22 cellular contexts compared by ENCODE assay signal in genomic region chr2:24471662-24472061, GRCh38. TPM values are rescaled to one million over a fixed set of nuclear protein-coding genes. Genes with fewer than 3 reads are reported as not detected.
DNase-seq lines count a peak whose midpoint lies in the region; ATAC-seq, FAIRE-seq and TF ChIP-seq lines count a peak whose summit lies in the region.
"Had no signal": no experiment of that assay in that cellular context is flagged by ENCODE, and none has a peak within 500 bp of the region (broad histone marks: within the 10 kb centered on the region; RNA-seq: fewer than 3 reads in every experiment).

No MANE protein-coding gene starts in this region.

- no peak overlapping the region for H3K27ac Mint-ChIP-seq in CD4-positive, alpha-beta memory T cell
- H3K27ac Mint-ChIP-seq in nephron progenitor cell: no peak overlapping the region
- H3K27ac Mint-ChIP-seq: IgD-negative memory B cell; neural progenitor cell; T-helper 2 cell treated with Interferon-gamma antibody and Interleukin-4, amounts not matched to agents 5 μg/mL and 100 μg/mL, for 36 hours had no signal

- H2BK12ac ChIP-seq in neuronal stem cell (ENCODE audit: low read length): no peak overlapping the region

- no peak overlapping the region for H2AK5ac ChIP-seq in neuronal stem cell (ENCODE audit: low read depth, low read length)

- no peak overlapping the region for H2BK5ac ChIP-seq in neuronal stem cell (ENCODE audit: low read length)

- H3K79me2 ChIP-seq in K562 (ENCODE audit: control insufficient read depth, insufficient read depth, low read length): no peaks in the 10 kb centered on the region

- no peak for TF ChIP-seq EP300 in K562 (IDR thresholded peaks at IDR 0.05; ENCODE audit: low read length)

- H3K4me2 ChIP-seq in K562 (ENCODE audit: insufficient read depth, low read length) (no peak overlapping the region; the same call in 1 of the 2 replicates), neuronal stem cell (ENCODE audit: insufficient read depth, low read length, poor library complexity, severe bottlenecking) (no peak overlapping the region)
- H3K4me2 ChIP-seq: neural progenitor cell had no signal

- peaks cover 3 to 4% of the 10 kb centered on the region in 2 donors for H3K27me3 Mint-ChIP-seq in CD4-positive, alpha-beta memory T cell
- no peaks in the 10 kb centered on the region for H3K27me3 Mint-ChIP-seq in nephron progenitor cell (ENCODE audit: low read depth, poor library complexity)
- H3K27me3 Mint-ChIP-seq: IgD-negative memory B cell had no signal

- no peaks in the 10 kb centered on the region for H3K9me3 ChIP-seq in CD4-positive, alpha-beta memory T cell (ENCODE audit: control insufficient read depth in 1 of 2, low read length in 2 of 2)
- H3K9me3 ChIP-seq in K562 (replicated peaks; ENCODE audit: control insufficient read depth, insufficient read depth, low read depth, low read length) (no peaks in the 10 kb centered on the region; the same call in 1 of the 2 replicates), neuronal stem cell (replicated peaks in 1 of 2; ENCODE audit: control insufficient read depth in 2 of 2, insufficient read depth in 1 of 2, low read depth in 1 of 2, low read length in 2 of 2) (peaks cover 0 to 1% of the 10 kb centered on the region in 2 donors)
- H3K9me3 ChIP-seq: breast epithelium, gastrocnemius medialis, tibial nerve had no signal

- TF ChIP-seq CTCF in K562 (IDR thresholded peaks at IDR 0.05 in 2 of 3, conservative IDR thresholded peaks at IDR 0.05 in 1 of 3; ENCODE audit: insufficient read depth in 2 of 3, low read depth in 1 of 3, low read length in 3 of 3) (no peak), nephron progenitor cell (IDR thresholded peaks at IDR 0.05) (no peak)

- no peak overlapping the region for H3K23ac ChIP-seq in neuronal stem cell (ENCODE audit: low read depth, low read length, poor library complexity)

- in situ Hi-C loops in K562 (cut with MboI): no loop called here

- peak; percentile 74 for FAIRE-seq in K562 (lab: Jason Lieb, UNC)
- FAIRE-seq: GM18507 had no signal

- no peaks in the 10 kb centered on the region for H3K36me3 ChIP-seq in CD4-positive, alpha-beta memory T cell (ENCODE audit: insufficient read depth, low read length)
- H3K36me3 ChIP-seq in K562 (ENCODE audit: control insufficient read depth, insufficient read depth, low read length): no peaks in the 10 kb centered on the region
- H3K36me3 ChIP-seq in neuronal stem cell (replicated peaks in 1 of 2; ENCODE audit: control insufficient read depth in 2 of 2, insufficient read depth in 2 of 2, low read length in 2 of 2): no peaks in the 10 kb centered on the region
- H3K36me3 ChIP-seq: breast epithelium, gastrocnemius medialis, neural progenitor cell, tibial nerve had no signal

- DNase-seq in DMS53 (lab: John Stamatoyannopoulos, UW) (peak; percentile 35), DMS53 treated with DMSO at 0.1 percent for 48 hours (lab: John Stamatoyannopoulos, UW; ENCODE audit: unreplicated experiment) (no peak), NAMALWA (ENCODE audit: low spot score) (peak; percentile 53), K562 (ENCODE audit: extremely low read depth in 1 of 4, low spot score in 3 of 4) (peak in 1 of 4 experiments; percentile 41), cortex of kidney (lab: John Stamatoyannopoulos, UW) (no peak), neuronal stem cell (ENCODE audit: low spot score) (no peak), nephron progenitor cell (no peak)
- DNase-seq in CD4-positive, alpha-beta memory T cell: peak in 4 of 5 donors; percentile 4 to 28 (median 16)
- DNase-seq: 8988T; activated CD4-positive, CD25-positive, alpha-beta regulatory T cell treated with anti-CD3 and anti-CD28 coated beads, Interleukin-2, amount 50 U/mL, for 72 hours; gastrocnemius medialis; midbrain; NCI-H1105; NCI-H226; retina; stimulated activated naive CD8-positive, alpha-beta T cell treated with anti-CD3 and anti-CD28 coated beads, Interleukin-15, Interleukin-2, amounts not matched to agents 100 U/mL and 50 U/mL, for 24 hours had no signal

- H3K9ac ChIP-seq in K562 (ENCODE audit: insufficient read depth in 1 of 2, low read depth in 2 of 2, low read length in 2 of 2) (no peak overlapping the region), neuronal stem cell (ENCODE audit: low read depth, low read length, poor library complexity) (no peak overlapping the region)
- H3K9ac ChIP-seq: neural progenitor cell had no signal

- no peak for TF ChIP-seq RAD21 in K562 (CRISPR knock-in tag; conservative IDR thresholded peaks at IDR 0.05 in 1 of 2, IDR thresholded peaks at IDR 0.05 in 1 of 2)

- H3K4me3 ChIP-seq in CD4-positive, alpha-beta memory T cell (ENCODE audit: low read length in 2 of 2): no peak overlapping the region
- H3K4me3 ChIP-seq in K562 (no peak overlapping the region), neuronal stem cell (ENCODE audit: low read length in 2 of 2) (no peak overlapping the region)
- H3K4me3 ChIP-seq: breast epithelium, gastrocnemius medialis, neural progenitor cell, tibial nerve had no signal

- no TSS peak for BruUV-seq in K562 (replicated peaks; lab: Mats Ljungman, UMichigan)

- TF ChIP-seq POLR2A in K562 (conservative IDR thresholded peaks at IDR 0.05): no peak

- no peaks in the 10 kb centered on the region for H3K27me3 ChIP-seq in CD4-positive, alpha-beta memory T cell (ENCODE audit: insufficient read depth, low read length)
- H3K27me3 ChIP-seq in K562 (ENCODE audit: control insufficient read depth in 2 of 2, insufficient read depth in 2 of 2, low read length in 2 of 2): no peaks in the 10 kb centered on the region
- no peaks in the 10 kb centered on the region for H3K27me3 ChIP-seq in neuronal stem cell (ENCODE audit: control insufficient read depth in 3 of 3, insufficient read depth in 3 of 3, low read depth in 1 of 3, low read length in 3 of 3)
- H3K27me3 ChIP-seq: breast epithelium, gastrocnemius medialis, neural progenitor cell, tibial nerve had no signal

- WGBS in K562 (ENCODE audit: insufficient coverage, low coverage, missing lambda C conversion rate): 36% methylated on average over 5 of the region's 5 CpGs
- no CpG with 5 or more reads among the region's 5 CpGs for WGBS in neuronal stem cell (ENCODE audit: extremely low coverage in 2 of 2, insufficient read length in 2 of 2, insufficient replicate concordance in 1 of 2), 2 donors

- no peaks in the 10 kb centered on the region for H3K4me1 ChIP-seq in CD4-positive, alpha-beta memory T cell (ENCODE audit: insufficient read depth, low read length)
- H3K4me1 ChIP-seq in K562 (replicated peaks in 1 of 2; ENCODE audit: control insufficient read depth in 2 of 2, insufficient read depth in 2 of 2, low read length in 2 of 2) (peaks cover 0 to 7% of the 10 kb centered on the region in 2 experiments; a peak in 2 of 5 replicates), neuronal stem cell (ENCODE audit: control insufficient read depth in 2 of 2, insufficient read depth in 1 of 2, low read depth in 1 of 2, low read length in 2 of 2) (peaks cover 0 to 3% of the 10 kb centered on the region in 2 donors)
- H3K4me1 ChIP-seq: breast epithelium, gastrocnemius medialis, tibial nerve had no signal

- no peaks in the 10 kb centered on the region for H4K20me1 ChIP-seq in K562 (replicated peaks; ENCODE audit: control insufficient read depth, insufficient read depth, low read length)

- ATAC-seq in K562: peak; percentile 87
- ATAC-seq: gastrocnemius medialis; stimulated activated naive CD8-positive, alpha-beta T cell treated with anti-CD3 and anti-CD28 coated beads, Interleukin-15, Interleukin-2, amounts not matched to agents 100 U/mL and 50 U/mL, for 24 hours had no signal

- H3K9me3 Mint-ChIP-seq in CD4-positive, alpha-beta memory T cell: peaks cover 0 to 4% (median 0%) of the 10 kb centered on the region in 8 donors
- H3K9me3 Mint-ChIP-seq in nephron progenitor cell: no peaks in the 10 kb centered on the region
- H3K9me3 Mint-ChIP-seq: neural progenitor cell; T-helper 2 cell treated with Interferon-gamma antibody and Interleukin-4, amounts not matched to agents 5 μg/mL and 100 μg/mL, for 36 hours had no signal

- no peak overlapping the region for H2BK15ac ChIP-seq in neuronal stem cell (ENCODE audit: low read length)

- H3K27ac ChIP-seq in CD4-positive, alpha-beta memory T cell (ENCODE audit: low read depth, low read length): no peak overlapping the region
- H3K27ac ChIP-seq in K562 (ENCODE audit: extremely low read depth, low read depth, low read length) (no peak overlapping the region), neuronal stem cell (replicated peaks; ENCODE audit: low read length) (no peak overlapping the region)
- H3K27ac ChIP-seq: breast epithelium, gastrocnemius medialis, neural progenitor cell, tibial nerve had no signal

- H4K8ac ChIP-seq in neuronal stem cell (ENCODE audit: low read depth, low read length): no peak overlapping the region

- POLR2A ChIA-PET in CD4-positive, alpha-beta memory T cell (lab: Charles Lee; ENCODE audit: partially characterized antibody): interaction anchor here (1.2 kb wide), 1 partner anchor 19 kb away, joined by 8 read pairs; the partner anchor contains the start of gene NCOA1
- POLR2A ChIA-PET in K562 (lab: Yijun Ruan, JAX): interaction anchor here (1.2 to 1.9 kb wide), 2 partner anchors 10 to 12 kb away, joined by 7 read pairs; no protein-coding TSS in a partner anchor

- H3K36me3 Mint-ChIP-seq in CD4-positive, alpha-beta memory T cell: no peaks in the 10 kb centered on the region
- H3K36me3 Mint-ChIP-seq in nephron progenitor cell (ENCODE audit: low read depth): no peaks in the 10 kb centered on the region
- H3K36me3 Mint-ChIP-seq: IgD-negative memory B cell, neural progenitor cell had no signal

- peak overlapping the region; percentile 61; the same call in 1 of the 2 replicates for H2AFZ ChIP-seq in K562 (ENCODE audit: low read depth, low read length)
- no peak overlapping the region for H2AFZ ChIP-seq in neuronal stem cell (ENCODE audit: low read length)
- H2AFZ ChIP-seq: neural progenitor cell had no signal

- CTCF ChIA-PET in CD4-positive, alpha-beta memory T cell (lab: Charles Lee; ENCODE audit: partially characterized antibody): interaction anchor here (0.7 kb wide), 2 partner anchors 58 to 90 kb away, joined by 3 read pairs; no protein-coding TSS in a partner anchor
- CTCF ChIA-PET in K562 (lab: Yijun Ruan, JAX; ENCODE audit: low intra/inter-chr PET ratio): interaction anchor here (0.5 kb wide), 1 partner anchor 256 kb away, joined by 3 read pairs; no protein-coding TSS in a partner anchor

- no peak overlapping the region for H3K18ac ChIP-seq in neuronal stem cell (ENCODE audit: low read length)

- no peak overlapping the region for H3K4ac ChIP-seq in neuronal stem cell (ENCODE audit: low read length)

- no peaks in the 10 kb centered on the region for H3K4me1 Mint-ChIP-seq in CD4-positive, alpha-beta memory T cell
- no peaks in the 10 kb centered on the region for H3K4me1 Mint-ChIP-seq in nephron progenitor cell
- H3K4me1 Mint-ChIP-seq: neural progenitor cell had no signal

- H3K79me1 ChIP-seq in neuronal stem cell (ENCODE audit: low read depth, low read length): no peaks in the 10 kb centered on the region

- H2BK120ac ChIP-seq in neuronal stem cell (ENCODE audit: low read depth, low read length): no peak overlapping the region

- H3K9me1 ChIP-seq in K562 (ENCODE audit: control insufficient read depth, insufficient read depth, low read length): no peaks in the 10 kb centered on the region

- intact Hi-C loops in CD4-positive, alpha-beta memory T cell (cut with micrococcal nuclease): no loop called here
- intact Hi-C loops in K562 (cut with micrococcal nuclease): loop anchor here (2.0 kb wide), 1 partner anchor 15 kb away; no protein-coding TSS in a partner anchor

- H4K91ac ChIP-seq in neuronal stem cell (ENCODE audit: low read depth, low read length, poor library complexity): no peak overlapping the region

- H3K4me3 Mint-ChIP-seq in CD4-positive, alpha-beta memory T cell: no peak overlapping the region
- no peak overlapping the region for H3K4me3 Mint-ChIP-seq in nephron progenitor cell
- H3K4me3 Mint-ChIP-seq: IgD-negative memory B cell; neural progenitor cell; T-helper 2 cell treated with Interferon-gamma antibody and Interleukin-4, amounts not matched to agents 5 μg/mL and 100 μg/mL, for 36 hours had no signal

- H3K14ac ChIP-seq in neuronal stem cell (ENCODE audit: low read length): no peak overlapping the region

RNA-seq across cellular contexts. Expression of gene NCOA1, which starts 19.4 kb away (rescaled TPM):
- total RNA-seq in CD4-positive, alpha-beta memory T cell: 10 to 100 TPM; 40.6 to 46.2 TPM
- polyA plus RNA-seq in CD4-positive, alpha-beta memory T cell: 10 to 100 TPM in 1 of 2 donors, 1 to 10 TPM in 1; 5.9 to 29.0 TPM
- total RNA-seq in K562 (2011; cell fraction: chromatin; rRNA removed; ENCODE audit: low replicate concordance): 51.3 and 140 TPM in 2 replicates
- 21.5 and 31.2 TPM in 2 replicates for total RNA-seq in K562 (2011; cell fraction: nucleolus; rRNA removed)
- 55.1 and 80.0 TPM in 2 replicates for total RNA-seq in K562 (2011; cell fraction: nucleoplasm; rRNA removed)
- total RNA-seq in K562 (2014; rRNA removed) (8.3 and 12.2 TPM in 2 replicates), K562 (2014; rRNA removed; fragmentation: Illumina TruSeq; extraction: Trizol) (19.4 and 20.3 TPM in 2 replicates), K562 (2015; rRNA removed; fragmentation: Illumina TruSeq; extraction: Trizol) (19.9 TPM in 2 replicates), K562 (2021) (16.2 and 17.0 TPM in 2 replicates)
- polyA plus RNA-seq in K562 (2011; rRNA removed) (22.2 and 25.7 TPM in 2 replicates), K562 (2014; fragmentation: Illumina TruSeq; extraction: Trizol) (17.4 and 19.7 TPM in 2 replicates), K562 (2014; fragmentation: Nextera tagmentation; extraction: Ambion mirVana) (1 to 10 TPM; 4.9 to 6.2 TPM), K562 (2014; rRNA removed) (9.4 and 10.8 TPM in 2 replicates)
- polyA plus RNA-seq in K562 (2011; cell fraction: cytosol; rRNA removed): 12.8 and 15.5 TPM in 2 replicates
- polyA plus RNA-seq in K562 (2011; cell fraction: nucleus; rRNA removed): 23.6 and 27.1 TPM in 2 replicates
- 12.6 and 12.9 TPM in 2 replicates for polyA plus RNA-seq in K562 (2012)
- polyA minus RNA-seq in K562 (2011; rRNA and poly(A)+ RNA removed): 67.5 and 67.7 TPM in 2 replicates
- polyA minus RNA-seq in K562 (2011; cell fraction: cytosol; rRNA and poly(A)+ RNA removed): 14.5 and 23.9 TPM in 2 replicates
- 40.3 and 55.5 TPM in 2 replicates for polyA minus RNA-seq in K562 (2011; cell fraction: nucleus; rRNA and poly(A)+ RNA removed)
- polyA plus RNA-seq in neuronal stem cell (2013, experiment 1 of 2): 11.9 TPM
- polyA plus RNA-seq in neuronal stem cell (2013, experiment 2 of 2): 12.1 TPM

Comparison
In these comparisons a context has a peak if more than half of its experiments do, and no peak if none do; other contexts are left out.
1. DNase-seq: peak in DMS53 (single experiment), CD4-positive, alpha-beta memory T cell (4 of 5) and NAMALWA (single experiment); none in DMS53 treated with DMSO at 0.1 percent for 48 hours (single experiment), cortex of kidney (single experiment), neuronal stem cell (single experiment) and nephron progenitor cell (single experiment).